Comparison of ENCODE assay signal across 8 cellular contexts in the genomic region with DNA sequence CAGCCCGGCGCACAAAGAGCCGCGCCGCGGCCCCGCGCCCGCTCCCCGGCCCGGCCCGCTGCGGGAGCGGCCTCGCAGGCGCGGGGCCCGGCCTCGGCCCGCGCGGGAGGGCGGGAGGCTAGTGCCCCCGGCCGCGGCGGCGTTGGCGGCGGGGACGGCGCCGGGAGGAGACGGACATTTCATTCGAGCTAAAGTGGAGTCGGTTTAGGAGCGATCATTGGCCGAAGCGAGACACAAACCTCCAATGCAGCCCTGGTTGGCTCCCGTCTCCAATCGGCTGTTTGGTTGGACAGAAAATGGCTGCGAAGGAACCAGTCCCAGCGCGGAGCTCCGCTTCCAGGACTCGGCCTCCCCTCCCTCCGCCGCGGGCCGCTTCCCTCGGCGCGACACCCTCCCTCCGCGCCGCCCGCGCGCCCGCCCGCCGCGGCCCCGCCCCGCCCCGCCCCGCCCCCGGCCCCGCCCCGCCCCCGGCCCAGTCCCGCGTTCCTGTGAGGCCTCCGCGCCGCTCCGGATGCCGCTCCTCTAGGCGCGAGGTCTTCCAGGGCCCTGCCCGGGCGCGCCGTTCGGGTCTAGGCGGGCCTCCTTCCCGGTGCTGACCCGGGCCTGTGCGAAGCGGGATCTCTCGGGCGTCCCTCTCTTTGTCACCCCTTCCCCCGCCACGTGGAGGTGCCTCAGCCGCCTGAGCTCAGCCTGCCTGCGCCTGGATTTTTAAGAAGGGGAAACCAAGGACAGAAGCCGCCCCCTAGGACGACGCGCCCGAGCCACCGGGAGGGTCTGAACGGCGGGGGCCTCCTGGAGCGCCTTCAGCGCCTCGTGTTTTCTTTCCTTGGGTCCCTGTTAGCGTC. TPM values are rescaled to one million over a fixed set of nuclear protein-coding genes. Genes with fewer than 3 reads are reported as not detected.
DNase-seq lines count a peak whose midpoint lies in the region; ATAC-seq and TF ChIP-seq lines count a peak whose summit lies in the region.

A gene (minus strand): TSS at position 309 of the 845 bp plus-strand sequence. CDS start 2,757 bp downstream, outside the sequence.

- H3K4me1 ChIP-seq in BLaER1 (peaks cover 41% of the 10 kb centered on the region), left lung (peaks cover 8 to 41% of the 10 kb centered on the region in 2 donors)

- H3K36me3 ChIP-seq in BLaER1 (peaks cover 19% of the 10 kb centered on the region), left lung (no peaks in the 10 kb centered on the region)

- ATAC-seq in GM19328 (IDR thresholded peaks at IDR 0.05; ENCODE audit: unreplicated experiment): peak; percentile 89
- peak; percentile 88 for ATAC-seq in HG03520 (IDR thresholded peaks at IDR 0.05; ENCODE audit: unreplicated experiment)
- ATAC-seq in left lung: peak; percentile 97

- peak within 1 kb of the TSS; percentile 99 for H3K9ac ChIP-seq in BLaER1

- DNase-seq in NCI-H69 (lab: John Stamatoyannopoulos, UW): peak; percentile 99
- DNase-seq in activated CD4-positive, alpha-beta T cell treated with anti-CD3 and anti-CD28 coated beads, Interleukin-2, amount 50 U/mL, for 1 hour: peak; percentile 87
- peak; percentile 98 for DNase-seq in dedifferentiated amniotic fluid mesenchymal stem cell (ENCODE audit: extremely low spot score)
- DNase-seq in left lung: peak; percentile 96
- DNase-seq in stimulated activated CD4-positive, alpha-beta T cell treated with anti-CD3 and anti-CD28 coated beads, Interleukin-2, amount 100 ng/mL, for 48 hours: peak; percentile 79 to 88

- no peak for TF ChIP-seq CTCF in left lung (IDR thresholded peaks at IDR 0.05)

- H3K27me3 ChIP-seq in BLaER1: no peaks in the 10 kb centered on the region
- H3K27me3 ChIP-seq in left lung: no peaks in the 10 kb centered on the region

- H3K27ac ChIP-seq in BLaER1 (peak within 1 kb of the TSS; percentile 99), left lung (peak within 1 kb of the TSS; percentile 87 to 88)

- H3K4me2 ChIP-seq in BLaER1: peak within 1 kb of the TSS; percentile 96

- H3K4me3 ChIP-seq in BLaER1: peak within 1 kb of the TSS; percentile 95
- peak within 1 kb of the TSS; percentile 62 to 67 for H3K4me3 ChIP-seq in left lung

- no peaks in the 10 kb centered on the region for H4K20me1 ChIP-seq in BLaER1

- intact Hi-C loops in left lung (cut with DNase I): no loop called here

- H3K9me3 ChIP-seq in BLaER1 (no peaks in the 10 kb centered on the region), left lung (no peaks in the 10 kb centered on the region)

RNA-seq across cellular contexts. Expression of the gene that starts here (rescaled TPM):
- 10 to 100 TPM; 25.0 to 29.8 TPM for total RNA-seq in left lung

Comparison
In these comparisons a context has a peak if more than half of its experiments do, and no peak if none do; other contexts are left out.
1. Peak in every context shown above with its lines: DNase-seq, ATAC-seq, H3K4me3 ChIP-seq and H3K27ac ChIP-seq.